Comparison of ENCODE assay signal across 36 cellular contexts in genomic region chr2:16552202-16552601, GRCh38.
DNase-seq lines count a peak whose midpoint lies in the region; ATAC-seq, FAIRE-seq and TF ChIP-seq lines count a peak whose summit lies in the region.
"Had no signal": no experiment of that assay in that cellular context is flagged by ENCODE, and none has a peak within 500 bp of the region (broad histone marks: within the 10 kb centered on the region; RNA-seq: fewer than 3 reads in every experiment).

No MANE protein-coding gene starts in this region.

- H3K36me3 ChIP-seq in HepG2 (replicated peaks in 1 of 2; ENCODE audit: control insufficient read depth in 1 of 2, insufficient read depth in 2 of 2, low read length in 2 of 2) (no peaks in the 10 kb centered on the region), right lobe of liver (peaks cover 0 to 5% (median 1%) of the 10 kb centered on the region in 4 donors)
- H3K36me3 ChIP-seq: BE2C had no signal

- TF ChIP-seq RAD21 in HepG2 (CRISPR knock-in tag; IDR thresholded peaks at IDR 0.05): no peak

- H4K20me1 ChIP-seq in HepG2 (ENCODE audit: insufficient read depth, low read length): no peaks in the 10 kb centered on the region
- H4K20me1 ChIP-seq: BLaER1; BLaER1 treated with 17β-estradiol and CSF1 and Interleukin-3, amounts not matched to agents 10 nM and 100 nM had no signal

- no peak overlapping the region for H2AFZ ChIP-seq in HepG2 (ENCODE audit: low read length)

- no peak for TF ChIP-seq EP300 in HepG2 (IDR thresholded peaks at IDR 0.05; ENCODE audit: low read depth in 2 of 2, low read length in 2 of 2)
- no peak for TF ChIP-seq EP300 in HepG2 (CRISPR knock-in tag; IDR thresholded peaks at IDR 0.05; ENCODE audit: borderline replicate concordance)

- 1% methylated on average over 4 of the region's 4 CpGs for WGBS in HepG2 (ENCODE audit: low lambda C conversion rate)
- WGBS in right lobe of liver (ENCODE audit: insufficient coverage, low coverage, low lambda C conversion rate, missing lambda C conversion rate): 31% methylated on average over 4 of the region's 4 CpGs

- TF ChIP-seq POLR2A in HepG2 (IDR thresholded peaks at IDR 0.05; ENCODE audit: insufficient read depth in 1 of 2, low read depth in 2 of 2, low read length in 2 of 2) (no peak), right lobe of liver (IDR thresholded peaks at IDR 0.05) (no peak)

- no TSS peak for BruUV-seq in HepG2 (replicated peaks; lab: Mats Ljungman, UMichigan)

- H3K4me1 ChIP-seq in HepG2 (ENCODE audit: insufficient read depth, low read length): no peaks in the 10 kb centered on the region
- H3K4me1 ChIP-seq in right lobe of liver: no peaks in the 10 kb centered on the region
- H3K4me1 ChIP-seq: A549; BE2C; BLaER1; BLaER1 treated with 17β-estradiol and CSF1 and Interleukin-3, amounts not matched to agents 10 nM and 100 nM; Caco-2 had no signal

- H3K4me3 Mint-ChIP-seq in mesothelial cell of epicardium (no peak overlapping the region), nephron progenitor cell (no peak overlapping the region)
- H3K4me3 Mint-ChIP-seq: B cell; CD14-positive monocyte; CD4-positive, alpha-beta memory T cell; CD4-positive, alpha-beta T cell; CD4-positive, CD25-positive, alpha-beta regulatory T cell; CD8-positive, alpha-beta memory T cell; CD8-positive, alpha-beta T cell had no signal

- H3K4me1 Mint-ChIP-seq in mesothelial cell of epicardium (peaks cover 26% of the 10 kb centered on the region), nephron progenitor cell (peaks cover 42% of the 10 kb centered on the region)
- H3K4me1 Mint-ChIP-seq: B cell; CD4-positive, alpha-beta memory T cell; CD4-positive, CD25-positive, alpha-beta regulatory T cell; CD8-positive, alpha-beta memory T cell had no signal

- H3K27me3 ChIP-seq in HepG2 (ENCODE audit: control insufficient read depth in 1 of 2, insufficient read depth in 2 of 2, low read length in 2 of 2): no peaks in the 10 kb centered on the region
- no peaks in the 10 kb centered on the region for H3K27me3 ChIP-seq in right lobe of liver
- H3K27me3 ChIP-seq: BE2C; BLaER1; BLaER1 treated with 17β-estradiol and CSF1 and Interleukin-3, amounts not matched to agents 10 nM and 100 nM had no signal

- no peak for DNase-seq in HepG2 (ENCODE audit: low spot score)
- DNase-seq in right lobe of liver: no peak
- no peak for DNase-seq in mesothelial cell of epicardium (ENCODE audit: low spot score in 2 of 2, unreplicated experiment in 2 of 2)
- no peak for DNase-seq in nephron progenitor cell
- DNase-seq in NOMO-1 treated with dmso at 0.1 percent for 144 hours (lab: John Stamatoyannopoulos, UW; ENCODE audit: unreplicated experiment): no peak
- DNase-seq in LoVo (ENCODE audit: low spot score): no peak
- DNase-seq: 8988T; ACHN; AML-193; BE2C; C1 segment of cervical spinal cord; Caco-2; Calu3; CD4-positive, alpha-beta memory T cell; CD4-positive, alpha-beta T cell; CD4-positive, CD25-positive, alpha-beta regulatory T cell; CD8-positive, alpha-beta memory T cell; CD8-positive, alpha-beta T cell; COR-L47; DMS 273 treated with DMSO at 0.1 percent for 48 hours; DMS153; DMS79; DMS79 treated with DMSO at 0.1 percent for 48 hours; DND-41; EL had no signal

- no peak overlapping the region for H3K9ac ChIP-seq in HepG2 (ENCODE audit: insufficient read depth, low read depth, low read length)
- H3K9ac ChIP-seq: BLaER1; BLaER1 treated with 17β-estradiol and CSF1 and Interleukin-3, amounts not matched to agents 10 nM and 100 nM had no signal

- H3K27ac Mint-ChIP-seq in mesothelial cell of epicardium: peak overlapping the region; percentile 4
- peak overlapping the region; percentile 48 for H3K27ac Mint-ChIP-seq in nephron progenitor cell
- H3K27ac Mint-ChIP-seq: B cell; CD14-positive monocyte; CD4-positive, alpha-beta memory T cell; CD4-positive, alpha-beta T cell; CD4-positive, CD25-positive, alpha-beta regulatory T cell; CD8-positive, alpha-beta memory T cell; CD8-positive, alpha-beta T cell had no signal

- peaks cover 1% of the 10 kb centered on the region for H3K27me3 Mint-ChIP-seq in mesothelial cell of epicardium (ENCODE audit: low read depth)
- peaks cover 3% of the 10 kb centered on the region for H3K27me3 Mint-ChIP-seq in nephron progenitor cell (ENCODE audit: low read depth, poor library complexity)
- H3K27me3 Mint-ChIP-seq: B cell; CD8-positive, alpha-beta memory T cell had no signal

- H3K27ac ChIP-seq in HepG2 (ENCODE audit: extremely low read length, insufficient read depth, low read length) (no peak overlapping the region), right lobe of liver (no peak overlapping the region), VCaP (peak overlapping the region; percentile 27)
- H3K27ac ChIP-seq: 22Rv1; A549; BLaER1; BLaER1 treated with 17β-estradiol and CSF1 and Interleukin-3, amounts not matched to agents 10 nM and 100 nM; C4-2B had no signal

- H3K36me3 Mint-ChIP-seq in mesothelial cell of epicardium (no peaks in the 10 kb centered on the region), nephron progenitor cell (ENCODE audit: low read depth) (no peaks in the 10 kb centered on the region)
- H3K36me3 Mint-ChIP-seq: CD4-positive, alpha-beta memory T cell; CD4-positive, CD25-positive, alpha-beta regulatory T cell; CD8-positive, alpha-beta T cell had no signal

- POLR2A ChIA-PET in HepG2 (lab: Yijun Ruan, JAX): no interaction called here

- H3K4me2 ChIP-seq in HepG2 (ENCODE audit: low read depth, low read length): no peak overlapping the region
- H3K4me2 ChIP-seq: A549; BLaER1; BLaER1 treated with 17β-estradiol and CSF1 and Interleukin-3, amounts not matched to agents 10 nM and 100 nM had no signal

- CTCF ChIA-PET in HepG2 (lab: Yijun Ruan, JAX; ENCODE audit: low intra/inter-chr PET ratio, low total read pairs): interaction anchor here (1.8 to 3.4 kb wide), 2 partner anchors 57 to 205 kb away, joined by 11 to 65 read pairs; no protein-coding TSS in a partner anchor

- H3K79me2 ChIP-seq in HepG2 (ENCODE audit: insufficient read depth, low read length): no peaks in the 10 kb centered on the region

- TF ChIP-seq CTCF in HepG2 (CRISPR knock-in tag; IDR thresholded peaks at IDR 0.05) (no peak), right lobe of liver (IDR thresholded peaks at IDR 0.05) (no peak), VCaP (conservative IDR thresholded peaks at IDR 0.05) (no peak), mesothelial cell of epicardium (IDR thresholded peaks at IDR 0.05; ENCODE audit: unreplicated experiment) (no peak), nephron progenitor cell (IDR thresholded peaks at IDR 0.05) (no peak)

- no peaks in the 10 kb centered on the region for H3K9me3 Mint-ChIP-seq in mesothelial cell of epicardium
- H3K9me3 Mint-ChIP-seq in nephron progenitor cell: no peaks in the 10 kb centered on the region
- H3K9me3 Mint-ChIP-seq: CD14-positive monocyte; CD4-positive, alpha-beta memory T cell; CD4-positive, alpha-beta T cell; CD8-positive, alpha-beta memory T cell; CD8-positive, alpha-beta T cell had no signal

- no peak overlapping the region for H3K4me3 ChIP-seq in HepG2 (replicated peaks in 1 of 3; ENCODE audit: insufficient read depth in 1 of 3, low read depth in 2 of 3, low read length in 3 of 3)
- no peak overlapping the region for H3K4me3 ChIP-seq in right lobe of liver
- H3K4me3 ChIP-seq: A549; BLaER1; BLaER1 treated with 17β-estradiol and CSF1 and Interleukin-3, amounts not matched to agents 10 nM and 100 nM had no signal

- no peak for ATAC-seq in HepG2
- no peak for ATAC-seq in right lobe of liver
- no peak for ATAC-seq in HG03432 (IDR thresholded peaks at IDR 0.05; ENCODE audit: unreplicated experiment)
- ATAC-seq: A549; CD8-positive, alpha-beta T cell had no signal

- intact Hi-C loops in HepG2 (cut with micrococcal nuclease; ENCODE audit: unreplicated experiment): no loop called here
- intact Hi-C loops in right lobe of liver (cut with DNase I): no loop called here

- no peak for FAIRE-seq in HepG2 (lab: Jason Lieb, UNC)
- FAIRE-seq: A204.1, A549, D721Med had no signal

- in situ Hi-C loops in HepG2 (cut with HindIII; ENCODE audit: extremely low pct_ligation_motif_present, low pct_unique_long_range_greater_than_20kb): loop anchor here (5.0 kb wide), 1 partner anchor 55 kb away; no protein-coding TSS in a partner anchor

- no peaks in the 10 kb centered on the region for H3K9me3 ChIP-seq in HepG2 (ENCODE audit: low read length)
- no peaks in the 10 kb centered on the region for H3K9me3 ChIP-seq in right lobe of liver
- H3K9me3 ChIP-seq: A549; BE2C; BLaER1; BLaER1 treated with 17β-estradiol and CSF1 and Interleukin-3, amounts not matched to agents 10 nM and 100 nM; Caco-2 had no signal

TF ChIP-seq in HepG2, 621 proteins besides CTCF, POLR2A, EP300 and RAD21:
- peak; percentile 99 for TF ChIP-seq MNT (IDR thresholded peaks at IDR 0.05)
- no peak for TF ChIP-seq SNAPC2 (CRISPR knock-in tag; IDR thresholded peaks at IDR 0.05)
